ENCODE assay signal across 8 cellular contexts in genomic region chr19:11196406-11197287, GRCh38. TPM values are rescaled to one million over a fixed set of nuclear protein-coding genes. Genes with fewer than 3 reads are reported as not detected.
DNase-seq lines count a peak whose midpoint lies in the region; FAIRE-seq and TF ChIP-seq lines count a peak whose summit lies in the region.

No MANE protein-coding gene starts in this region.

- H3K27me3 ChIP-seq in BLaER1 (no peaks in the 10 kb centered on the region), ascending aorta (no peaks in the 10 kb centered on the region), iPS-18a (ENCODE audit: control insufficient read depth, insufficient read depth, low read length) (no peaks in the 10 kb centered on the region), small intestine (ENCODE audit: control insufficient read depth in 2 of 2, insufficient read depth in 2 of 2, low read length in 2 of 2) (no peaks in the 10 kb centered on the region)

- H3K36me3 ChIP-seq in BLaER1 (peaks cover 12% of the 10 kb centered on the region), ascending aorta (peaks cover 26 to 35% of the 10 kb centered on the region in 2 donors), iPS-18a (ENCODE audit: control insufficient read depth, low read depth, low read length) (no peaks in the 10 kb centered on the region), small intestine (ENCODE audit: control insufficient read depth in 2 of 2, insufficient read depth in 2 of 2, low read length in 2 of 2) (peaks cover 0 to 3% of the 10 kb centered on the region in 2 donors)

- no peaks in the 10 kb centered on the region for H3K9me3 ChIP-seq in BLaER1
- H3K9me3 ChIP-seq in ascending aorta: no peaks in the 10 kb centered on the region
- H3K9me3 ChIP-seq in iPS-18a (ENCODE audit: control insufficient read depth, low read depth, low read length): no peaks in the 10 kb centered on the region
- no peaks in the 10 kb centered on the region for H3K9me3 ChIP-seq in small intestine (ENCODE audit: control insufficient read depth, low read depth)

- TF ChIP-seq CTCF in ascending aorta (IDR thresholded peaks at IDR 0.05): no peak

- intact Hi-C loops in ascending aorta (cut with DNase I): loop anchor here (2.0 kb wide), 2 partner anchors 32 to 54 kb away; no protein-coding TSS in a partner anchor

- peak; percentile 41 for DNase-seq in HPDE6-E6E7 (ENCODE audit: extremely low spot score)
- DNase-seq in ascending aorta (ENCODE audit: low spot score in 2 of 2): no peak
- peak; percentile 9 for DNase-seq in small intestine
- DNase-seq in DMS79 (lab: John Stamatoyannopoulos, UW): no peak
- no peak for DNase-seq in NCI-H1092 (lab: John Stamatoyannopoulos, UW)
- no peak for DNase-seq in OCI-M2 (lab: John Stamatoyannopoulos, UW; ENCODE audit: unreplicated experiment)

- H3K9ac ChIP-seq in BLaER1 (peak overlapping the region; percentile 77), iPS-18a (ENCODE audit: low read length) (peak overlapping the region; percentile 61)

- WGBS in small intestine, 3 donors: 13 to 24% (median 21%) methylated on average over 31 to 47 of the region's 47 CpGs

- peak overlapping the region; percentile 99 for H3K4me2 ChIP-seq in BLaER1

- H4K20me1 ChIP-seq in BLaER1: no peaks in the 10 kb centered on the region

- H3K4me3 ChIP-seq in BLaER1: peak overlapping the region; percentile 72
- H3K4me3 ChIP-seq in ascending aorta: peak overlapping the region; percentile 67
- peak overlapping the region; percentile 89 for H3K4me3 ChIP-seq in iPS-18a (ENCODE audit: low read length)
- peak overlapping the region; percentile 12 to 58 for H3K4me3 ChIP-seq in small intestine (ENCODE audit: low read depth in 1 of 2, low read length in 2 of 2)

- H3K27ac ChIP-seq in BLaER1 (peak overlapping the region; percentile 44; the same call in 1 of the 2 replicates), ascending aorta (peak overlapping the region; percentile 83 to 89), iPS-18a (ENCODE audit: low read length) (no peak overlapping the region), small intestine (ENCODE audit: low read depth in 1 of 2, low read length in 1 of 2) (peak overlapping the region in 1 of 2 donors; percentile 41)

- no peak for FAIRE-seq in small intestine (lab: Jason Lieb, UNC)

- H3K4me1 ChIP-seq in BLaER1 (peaks cover 64% of the 10 kb centered on the region), ascending aorta (peaks cover 27 to 29% of the 10 kb centered on the region in 2 donors), iPS-18a (ENCODE audit: control insufficient read depth, low read depth, low read length) (no peaks in the 10 kb centered on the region), small intestine (ENCODE audit: control insufficient read depth in 2 of 2, insufficient read depth in 1 of 2, low read depth in 1 of 2, low read length in 1 of 2) (peaks cover 0 to 2% of the 10 kb centered on the region in 2 donors)

RNA-seq across cellular contexts. Expression of gene KANK2, which starts 0.7 kb away (rescaled TPM):
- total RNA-seq in ascending aorta: 572 TPM
- 10 to 100 TPM; 10.7 to 83.6 (median 51.3) TPM for polyA plus RNA-seq in small intestine

RNA-seq across cellular contexts. Expression of gene SPC24, which starts 41.1 kb away (rescaled TPM):
- 1.1 TPM for total RNA-seq in ascending aorta
- 10 to 100 TPM in 1 of 3 donors, under 1 TPM in 2; 0.27 to 10.9 (median 0.45) TPM for polyA plus RNA-seq in small intestine

RNA-seq across cellular contexts. Expression of gene ANGPTL8, which starts 42.8 kb away (rescaled TPM):
- not detected for total RNA-seq in ascending aorta
- polyA plus RNA-seq in small intestine: 10 to 100 TPM in 1 of 3 donors, not detected in 2; 13.0 TPM

Comparison
In these comparisons a context has a peak if more than half of its experiments do, and no peak if none do; other contexts are left out.
1. H3K4me3 ChIP-seq: peak in every context shown above with its lines; median percentile 89 in iPS-18a; 72 in BLaER1; 67 in ascending aorta; 35 in small intestine.
2. DNase-seq: peak in HPDE6-E6E7 (single experiment) and small intestine (single experiment); none in ascending aorta (0 of 2), DMS79 (single experiment), NCI-H1092 (single experiment) and OCI-M2 (single experiment).